ENCODE assay signal across 10 cellular contexts in the genomic region with DNA sequence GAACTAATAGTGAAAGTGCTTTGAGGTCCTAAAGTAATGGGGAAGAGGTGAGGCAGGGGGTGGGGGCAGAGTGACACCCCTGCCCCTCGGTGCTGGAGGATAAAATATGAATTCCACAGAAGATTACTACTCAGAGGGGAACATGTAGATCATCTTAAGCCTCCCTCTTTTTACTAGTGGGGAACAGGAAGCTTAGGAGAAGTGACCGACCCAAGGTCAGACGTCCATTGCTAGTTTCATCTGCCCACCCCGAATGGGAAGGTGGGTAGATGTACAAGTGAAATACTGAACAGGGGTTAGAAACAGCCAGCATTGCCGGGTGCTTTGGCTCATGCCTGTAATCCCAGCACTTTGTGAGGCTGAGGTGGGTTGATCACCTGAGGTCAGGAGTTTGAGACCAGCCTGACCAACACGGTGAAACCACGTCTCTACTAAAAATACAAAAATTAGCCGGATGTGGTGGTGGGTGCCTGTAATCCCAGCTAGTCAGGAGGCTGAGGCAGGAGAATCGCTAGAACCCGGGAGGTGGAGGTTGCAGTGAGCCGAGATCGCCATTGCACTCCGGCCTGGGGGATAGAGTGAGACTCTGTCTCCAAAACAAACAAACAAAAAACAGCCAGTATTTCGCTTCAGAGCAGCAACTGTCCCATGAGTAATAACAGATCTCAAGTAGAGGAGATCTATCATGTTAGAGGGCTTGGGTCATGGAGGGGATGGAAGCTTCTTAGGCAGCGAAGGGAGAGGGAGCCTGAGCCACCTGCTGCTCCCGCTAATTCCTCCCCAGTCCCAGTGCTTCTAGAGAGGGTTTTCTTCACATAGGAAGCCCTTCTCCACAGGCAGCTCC. TPM values are rescaled to one million over a fixed set of nuclear protein-coding genes. Genes with fewer than 3 reads are reported as not detected.
DNase-seq lines count a peak whose midpoint lies in the region; ATAC-seq lines count a peak whose summit lies in the region.
"Had no signal": no experiment of that assay in that cellular context is flagged by ENCODE, and none has a peak within 500 bp of the region (broad histone marks: within the 10 kb centered on the region; RNA-seq: fewer than 3 reads in every experiment).

No MANE protein-coding gene starts in this region.

- peaks cover 18% of the 10 kb centered on the region for H3K27me3 Mint-ChIP-seq in activated T-helper 1 cell treated with anti-CD3 and anti-CD28 coated beads, Interleukin-12 subunit alpha, Interleukin-12 subunit beta, Interleukin-2, Interleukin-4 antibody, amounts not matched to agents 30 ng/mL and 10 ng/mL and 1 ng/mL, durations not matched to agents 14 hours and 24 hours and 36 hours (ENCODE audit: insufficient read depth)
- no peaks in the 10 kb centered on the region for H3K27me3 Mint-ChIP-seq in stimulated activated memory B cell treated with anti-CD40 and anti-IgM and Interleukin-4, amounts not matched to agents 10 μg/mL and 1 μg/mL and 100 μg/mL, for 72 hours

- H3K27ac Mint-ChIP-seq in activated T-helper 1 cell treated with anti-CD3 and anti-CD28 coated beads, Interleukin-12 subunit alpha, Interleukin-12 subunit beta, Interleukin-2, Interleukin-4 antibody, amounts not matched to agents 30 ng/mL and 10 ng/mL and 1 ng/mL, durations not matched to agents 14 hours and 24 hours and 36 hours: peak overlapping the region; percentile 85
- peak overlapping the region; percentile 91 for H3K27ac Mint-ChIP-seq in stimulated activated memory B cell treated with anti-CD40 and anti-IgM and Interleukin-4, amounts not matched to agents 10 μg/mL and 1 μg/mL and 100 μg/mL, for 72 hours

- H3K4me1 Mint-ChIP-seq in activated T-helper 1 cell treated with anti-CD3 and anti-CD28 coated beads, Interleukin-12 subunit alpha, Interleukin-12 subunit beta, Interleukin-2, Interleukin-4 antibody, amounts not matched to agents 30 ng/mL and 10 ng/mL and 1 ng/mL, durations not matched to agents 14 hours and 24 hours and 36 hours (ENCODE audit: low read depth): peaks cover 84% of the 10 kb centered on the region
- H3K4me1 Mint-ChIP-seq in stimulated activated memory B cell treated with anti-CD40 and anti-IgM and Interleukin-4, amounts not matched to agents 10 μg/mL and 1 μg/mL and 100 μg/mL, for 72 hours: peaks cover 58% of the 10 kb centered on the region

- H3K4me3 ChIP-seq in iPS-18a (ENCODE audit: low read length): peak overlapping the region; percentile 65

- peak overlapping the region; percentile 46 for H3K9ac ChIP-seq in iPS-18a (ENCODE audit: low read length)

- peaks cover 32% of the 10 kb centered on the region for H3K4me1 ChIP-seq in iPS-18a (ENCODE audit: control insufficient read depth, low read depth, low read length)

- H3K27me3 ChIP-seq in iPS-18a (ENCODE audit: control insufficient read depth, insufficient read depth, low read length): peaks cover 42% of the 10 kb centered on the region

- intact Hi-C loops in activated T-helper 1 cell treated with anti-CD3 and anti-CD28 coated beads, Interleukin-12 subunit alpha, Interleukin-12 subunit beta, Interleukin-2, Interleukin-4 antibody, amounts not matched to agents 30 ng/mL and 10 ng/mL and 1 ng/mL, durations not matched to agents 14 hours and 24 hours and 36 hours (cut with micrococcal nuclease): loop anchor here (2.0 kb wide), 2 partner anchors 47 to 185 kb away; a partner anchor contains a TSS

- ATAC-seq in stimulated activated memory B cell treated with anti-CD40 and anti-IgM and Interleukin-4, amounts not matched to agents 10 μg/mL and 1 μg/mL and 100 μg/mL, for 72 hours: no peak
- no peak for ATAC-seq in HG02884 (IDR thresholded peaks at IDR 0.05; ENCODE audit: unreplicated experiment)

- peak; percentile 20 for DNase-seq in DMS53 (lab: John Stamatoyannopoulos, UW)
- DNase-seq in DMS53 treated with DMSO at 0.1 percent for 48 hours (lab: John Stamatoyannopoulos, UW; ENCODE audit: unreplicated experiment): no peak
- no peak for DNase-seq in activated T-helper 1 cell treated with anti-CD3 and anti-CD28 coated beads, Interleukin-12 subunit alpha, Interleukin-12 subunit beta, Interleukin-2, Interleukin-4 antibody, amounts not matched to agents 30 ng/mL and 10 ng/mL and 1 ng/mL, durations not matched to agents 14 hours and 24 hours and 36 hours (ENCODE audit: low spot score)
- no peak for DNase-seq in mucosa of gallbladder (ENCODE audit: low spot score)
- DNase-seq in glomerular visceral epithelial cell (ENCODE audit: extremely low spot score): no peak
- DNase-seq: 8988T, NCI-H187 treated with DMSO at 0.1 percent for 48 hours had no signal

- H3K27ac ChIP-seq in iPS-18a (ENCODE audit: low read length): no peak overlapping the region

- peaks cover 11% of the 10 kb centered on the region for H3K36me3 Mint-ChIP-seq in activated T-helper 1 cell treated with anti-CD3 and anti-CD28 coated beads, Interleukin-12 subunit alpha, Interleukin-12 subunit beta, Interleukin-2, Interleukin-4 antibody, amounts not matched to agents 30 ng/mL and 10 ng/mL and 1 ng/mL, durations not matched to agents 14 hours and 24 hours and 36 hours (ENCODE audit: low read depth)
- peaks cover 6% of the 10 kb centered on the region for H3K36me3 Mint-ChIP-seq in stimulated activated memory B cell treated with anti-CD40 and anti-IgM and Interleukin-4, amounts not matched to agents 10 μg/mL and 1 μg/mL and 100 μg/mL, for 72 hours

- H3K4me3 Mint-ChIP-seq in activated T-helper 1 cell treated with anti-CD3 and anti-CD28 coated beads, Interleukin-12 subunit alpha, Interleukin-12 subunit beta, Interleukin-2, Interleukin-4 antibody, amounts not matched to agents 30 ng/mL and 10 ng/mL and 1 ng/mL, durations not matched to agents 14 hours and 24 hours and 36 hours: peak overlapping the region; percentile 92
- no peak overlapping the region for H3K4me3 Mint-ChIP-seq in stimulated activated memory B cell treated with anti-CD40 and anti-IgM and Interleukin-4, amounts not matched to agents 10 μg/mL and 1 μg/mL and 100 μg/mL, for 72 hours

- H3K9me3 Mint-ChIP-seq in activated T-helper 1 cell treated with anti-CD3 and anti-CD28 coated beads, Interleukin-12 subunit alpha, Interleukin-12 subunit beta, Interleukin-2, Interleukin-4 antibody, amounts not matched to agents 30 ng/mL and 10 ng/mL and 1 ng/mL, durations not matched to agents 14 hours and 24 hours and 36 hours: no peaks in the 10 kb centered on the region
- peaks cover 3% of the 10 kb centered on the region for H3K9me3 Mint-ChIP-seq in stimulated activated memory B cell treated with anti-CD40 and anti-IgM and Interleukin-4, amounts not matched to agents 10 μg/mL and 1 μg/mL and 100 μg/mL, for 72 hours

- H3K9me3 ChIP-seq in iPS-18a (ENCODE audit: control insufficient read depth, low read depth, low read length): no peaks in the 10 kb centered on the region

- no peaks in the 10 kb centered on the region for H3K36me3 ChIP-seq in iPS-18a (ENCODE audit: control insufficient read depth, low read depth, low read length)

RNA-seq across cellular contexts. Expression of a gene that starts 1.2 kb away (rescaled TPM):
- total RNA-seq in activated T-helper 1 cell treated with anti-CD3 and anti-CD28 coated beads, Interleukin-12 subunit alpha, Interleukin-12 subunit beta, Interleukin-2, Interleukin-4 antibody, amounts not matched to agents 30 ng/mL and 10 ng/mL and 1 ng/mL, durations not matched to agents 14 hours and 24 hours and 36 hours: 8.7 and 9.6 TPM in 2 replicates
- total RNA-seq in mucosa of gallbladder: 34.7 TPM

RNA-seq across cellular contexts. Expression of a gene that starts 20.2 kb away (rescaled TPM):
- total RNA-seq in activated T-helper 1 cell treated with anti-CD3 and anti-CD28 coated beads, Interleukin-12 subunit alpha, Interleukin-12 subunit beta, Interleukin-2, Interleukin-4 antibody, amounts not matched to agents 30 ng/mL and 10 ng/mL and 1 ng/mL, durations not matched to agents 14 hours and 24 hours and 36 hours: 87.6 and 88.2 TPM in 2 replicates
- 90.9 TPM for total RNA-seq in mucosa of gallbladder

RNA-seq across cellular contexts. Expression of a gene that starts 38.7 kb away (rescaled TPM):
- 117 TPM in 2 replicates for total RNA-seq in activated T-helper 1 cell treated with anti-CD3 and anti-CD28 coated beads, Interleukin-12 subunit alpha, Interleukin-12 subunit beta, Interleukin-2, Interleukin-4 antibody, amounts not matched to agents 30 ng/mL and 10 ng/mL and 1 ng/mL, durations not matched to agents 14 hours and 24 hours and 36 hours
- total RNA-seq in mucosa of gallbladder: 78.5 TPM

RNA-seq across cellular contexts. Expression of a gene that starts 38.8 kb away (rescaled TPM):
- total RNA-seq in activated T-helper 1 cell treated with anti-CD3 and anti-CD28 coated beads, Interleukin-12 subunit alpha, Interleukin-12 subunit beta, Interleukin-2, Interleukin-4 antibody, amounts not matched to agents 30 ng/mL and 10 ng/mL and 1 ng/mL, durations not matched to agents 14 hours and 24 hours and 36 hours: 2.9 and 3.5 TPM in 2 replicates
- 78.7 TPM for total RNA-seq in mucosa of gallbladder

RNA-seq across cellular contexts. Expression of a gene that starts 47.4 kb away (rescaled TPM):
- 113 and 120 TPM in 2 replicates for total RNA-seq in activated T-helper 1 cell treated with anti-CD3 and anti-CD28 coated beads, Interleukin-12 subunit alpha, Interleukin-12 subunit beta, Interleukin-2, Interleukin-4 antibody, amounts not matched to agents 30 ng/mL and 10 ng/mL and 1 ng/mL, durations not matched to agents 14 hours and 24 hours and 36 hours
- 74.2 TPM for total RNA-seq in mucosa of gallbladder
